In genomic region chr10:92290837-92291609, GRCh38 we compare ENCODE assay signal across 8 cellular contexts. TPM values are rescaled to one million over a fixed set of nuclear protein-coding genes. Genes with fewer than 3 reads are reported as not detected.
DNase-seq lines count a peak whose midpoint lies in the region; ATAC-seq, FAIRE-seq and TF ChIP-seq lines count a peak whose summit lies in the region.

TSS of gene CPEB3 (minus strand) at chr10:92291078. CDS start at chr10:92240350, 50,728 bp downstream.
TSS of gene MARCHF5 (plus strand) at chr10:92291167. CDS start at chr10:92291495, 328 bp downstream.

- in situ Hi-C loops in Caki2 (cut with HindIII; ENCODE audit: low pct_unique_long_range_greater_than_20kb, low sequenced_read_pairs): no loop called here

- 0% methylated on average over 15 to 79 of the region's 79 CpGs for WGBS in endodermal cell (ENCODE audit: insufficient coverage in 1 of 2, insufficient read length in 1 of 2), 2 experiments
- WGBS in mesodermal cell (ENCODE audit: insufficient coverage in 2 of 2), 2 experiments: 0% methylated on average over 55 to 77 of the region's 79 CpGs

- H3K27me3 ChIP-seq in endodermal cell (ENCODE audit: control insufficient read depth, insufficient read depth, low read length, poor library complexity, severe bottlenecking): no peaks in the 10 kb centered on the region

- H3K27me3 Mint-ChIP-seq in endodermal cell (ENCODE audit: insufficient read depth): no peaks in the 10 kb centered on the region

- TF ChIP-seq CTCF in endodermal cell (conservative IDR thresholded peaks at IDR 0.05): peak; percentile 81

- H3K36me3 ChIP-seq in endodermal cell (ENCODE audit: control insufficient read depth, insufficient read depth, low read length) (peaks cover 9% of the 10 kb centered on the region), mesodermal cell (ENCODE audit: control insufficient read depth, insufficient read depth, low read length) (peaks cover 32% of the 10 kb centered on the region)

- H3K27ac Mint-ChIP-seq in endodermal cell: peak within 1 kb of the TSS; percentile 86

- FAIRE-seq in HTR-8/SVneo (lab: Jason Lieb, UNC): peak; percentile 98

- H3K9me3 Mint-ChIP-seq in endodermal cell: no peaks in the 10 kb centered on the region

- DNase-seq in Caki2 (ENCODE audit: low read depth) (peak; percentile 95), HTR-8/SVneo (ENCODE audit: insufficient read length, low spot score) (peak; percentile 94), NOMO-1 treated with DMSO at 0.1 percent for 48 hours (lab: John Stamatoyannopoulos, UW; ENCODE audit: unreplicated experiment) (peak; percentile 97), endodermal cell (peak; percentile 99)
- DNase-seq in activated CD8-positive, alpha-beta memory T cell treated with anti-CD3 and anti-CD28 coated beads, Interleukin-2, amount 50 U/mL, for 1 hour (ENCODE audit: extremely low read depth): peak; percentile 78
- DNase-seq in stimulated activated CD8-positive, alpha-beta memory T cell treated with anti-CD3 and anti-CD28 coated beads, Interleukin-15, amount 100 ng/mL, for 4 hours (ENCODE audit: low read depth in 2 of 2): peak; percentile 80 to 82

- H3K4me3 ChIP-seq in endodermal cell (ENCODE audit: low read length) (peak within 1 kb of the TSS; percentile 94), mesodermal cell (ENCODE audit: extremely low read depth, insufficient read depth, low read length, poor library complexity, severe bottlenecking) (peak within 1 kb of the TSS; percentile 94)

- H3K4me3 Mint-ChIP-seq in endodermal cell: peak within 1 kb of the TSS; percentile 78

- peak within 1 kb of the TSS; percentile 89 for H3K9ac ChIP-seq in endodermal cell (ENCODE audit: extremely low read depth, low read length, poor library complexity, severe bottlenecking)

- peak; percentile 96 for ATAC-seq in GM21367 (IDR thresholded peaks at IDR 0.05; ENCODE audit: unreplicated experiment)

- H3K27ac ChIP-seq in endodermal cell (ENCODE audit: low read depth, low read length): peak within 1 kb of the TSS; percentile 86
- H3K27ac ChIP-seq in mesodermal cell (ENCODE audit: low read depth, low read length, severe bottlenecking): peak within 1 kb of the TSS; percentile 84

- H3K4me1 ChIP-seq in endodermal cell (ENCODE audit: control insufficient read depth, insufficient read depth, low read length) (no peaks in the 10 kb centered on the region), mesodermal cell (ENCODE audit: control insufficient read depth, insufficient read depth, low read length, poor library complexity, severe bottlenecking) (peaks cover 3% of the 10 kb centered on the region)

- H3K36me3 Mint-ChIP-seq in endodermal cell (ENCODE audit: low read depth): peaks cover 14% of the 10 kb centered on the region

- H3K4me1 Mint-ChIP-seq in endodermal cell: peaks cover 18% of the 10 kb centered on the region

- no peaks in the 10 kb centered on the region for H3K9me3 ChIP-seq in endodermal cell (ENCODE audit: control insufficient read depth, low read length)
- H3K9me3 ChIP-seq in mesodermal cell (ENCODE audit: control insufficient read depth, low read length): no peaks in the 10 kb centered on the region

RNA-seq across cellular contexts. Expression of gene CPEB3, which starts in this region (rescaled TPM):
- total RNA-seq in Caki2 (2014; rRNA removed; shearing (Covaris generic); ENCODE audit: low replicate concordance): 0.09 and 0.20 TPM in 2 replicates
- 1 to 10 TPM; 1.1 to 1.3 TPM for total RNA-seq in endodermal cell
- polyA plus RNA-seq in endodermal cell (2013, experiment 1 of 2): 0.82 TPM
- polyA plus RNA-seq in endodermal cell (2013, experiment 2 of 2): 0.87 TPM
- 0.70 TPM for polyA plus RNA-seq in mesodermal cell (2013, experiment 1 of 2)
- polyA plus RNA-seq in mesodermal cell (2013, experiment 2 of 2): 0.71 TPM

RNA-seq across cellular contexts. Expression of gene MARCHF5, which starts in this region (rescaled TPM):
- total RNA-seq in Caki2 (2014; rRNA removed; shearing (Covaris generic); ENCODE audit: low replicate concordance): 9.4 and 10.4 TPM in 2 replicates
- 10 to 100 TPM; 29.8 to 38.0 TPM for total RNA-seq in endodermal cell
- 46.9 TPM for polyA plus RNA-seq in endodermal cell (2013, experiment 1 of 2)
- polyA plus RNA-seq in endodermal cell (2013, experiment 2 of 2): 42.9 TPM
- polyA plus RNA-seq in mesodermal cell (2013, experiment 1 of 2): 38.0 TPM
- 46.9 TPM for polyA plus RNA-seq in mesodermal cell (2013, experiment 2 of 2)

Comparison
In these comparisons a context has a peak if more than half of its experiments do, and no peak if none do; other contexts are left out.
1. Peak in every context shown above with its lines: DNase-seq, ATAC-seq, H3K4me3 ChIP-seq and H3K27ac ChIP-seq.